Comparison of ENCODE assay signal across 18 cellular contexts in genomic region chr10:10500941-10501340, GRCh38.
DNase-seq lines count a peak whose midpoint lies in the region; FAIRE-seq and TF ChIP-seq lines count a peak whose summit lies in the region.
"Had no signal": no experiment of that assay in that cellular context is flagged by ENCODE, and none has a peak within 500 bp of the region (broad histone marks: within the 10 kb centered on the region; RNA-seq: fewer than 3 reads in every experiment).

No MANE protein-coding gene starts in this region.

- H3K36me3 ChIP-seq in bronchial epithelial cell (ENCODE audit: control insufficient read depth, insufficient read depth, low read length) = no peaks in the 10 kb centered on the region
- H3K36me3 ChIP-seq: gastrocnemius medialis had no signal

- no peak for TF ChIP-seq CTCF in bronchial epithelial cell (IDR thresholded peaks at IDR 0.05; ENCODE audit: insufficient read depth, low read length, severe bottlenecking)

- H3K27me3 ChIP-seq in bronchial epithelial cell (ENCODE audit: control insufficient read depth, insufficient read depth, low read length) = no peaks in the 10 kb centered on the region
- H3K27me3 ChIP-seq: gastrocnemius medialis, testis had no signal

- no peaks in the 10 kb centered on the region for H3K36me3 Mint-ChIP-seq in activated CD4-positive, alpha-beta memory T cell treated with anti-CD3 and anti-CD28 coated beads, Interleukin-2, amount 10 ng/mL, durations not matched to agents 7 days and 5 days (ENCODE audit: low read depth)

- POLR2A ChIA-PET in activated CD4-positive, alpha-beta memory T cell treated with anti-CD3 and anti-CD28 coated beads, Interleukin-2, amount 10 ng/mL, durations not matched to agents 7 days and 5 days (lab: Charles Lee) = no interaction called here

- H3K9me3 Mint-ChIP-seq in activated CD4-positive, alpha-beta memory T cell treated with anti-CD3 and anti-CD28 coated beads, Interleukin-2, amount 10 ng/mL, durations not matched to agents 7 days and 5 days = no peaks in the 10 kb centered on the region
- H3K9me3 Mint-ChIP-seq: activated CD4-positive, alpha-beta T cell treated with anti-CD3 and anti-CD28 coated beads, Interleukin-2, amount 10 ng/mL, durations not matched to agents 24 days and 14 days had no signal

- H3K4me1 Mint-ChIP-seq in activated CD4-positive, alpha-beta memory T cell treated with anti-CD3 and anti-CD28 coated beads, Interleukin-2, amount 10 ng/mL, durations not matched to agents 7 days and 5 days = peaks cover 3% of the 10 kb centered on the region
- H3K4me1 Mint-ChIP-seq: activated CD4-positive, alpha-beta T cell treated with anti-CD3 and anti-CD28 coated beads, Interleukin-2, amount 10 ng/mL, durations not matched to agents 24 days and 14 days had no signal

- CTCF ChIA-PET in activated CD4-positive, alpha-beta memory T cell treated with anti-CD3 and anti-CD28 coated beads, Interleukin-2, amount 10 ng/mL, durations not matched to agents 7 days and 5 days (lab: Charles Lee) = no interaction called here

- H3K4me3 Mint-ChIP-seq in activated CD4-positive, alpha-beta memory T cell treated with anti-CD3 and anti-CD28 coated beads, Interleukin-2, amount 10 ng/mL, durations not matched to agents 7 days and 5 days = no peak overlapping the region
- H3K4me3 Mint-ChIP-seq: activated CD4-positive, alpha-beta T cell treated with anti-CD3 and anti-CD28 coated beads, Interleukin-2, amount 10 ng/mL, durations not matched to agents 24 days and 14 days had no signal

- peaks cover 3% of the 10 kb centered on the region for H3K27me3 Mint-ChIP-seq in activated CD4-positive, alpha-beta memory T cell treated with anti-CD3 and anti-CD28 coated beads, Interleukin-2, amount 10 ng/mL, durations not matched to agents 7 days and 5 days
- H3K27me3 Mint-ChIP-seq: activated CD4-positive, alpha-beta T cell treated with anti-CD3 and anti-CD28 coated beads, Interleukin-2, amount 10 ng/mL, durations not matched to agents 24 days and 14 days had no signal

- H3K4me3 ChIP-seq in bronchial epithelial cell (ENCODE audit: low read depth, low read length) = no peak overlapping the region
- H3K4me3 ChIP-seq: gastrocnemius medialis, testis had no signal

- FAIRE-seq in bronchial epithelial cell (lab: Jason Lieb, UNC) = no peak
- FAIRE-seq: TTC549 had no signal

- DNase-seq in AG08396 (ENCODE audit: low spot score) = peak; percentile 17
- peak; percentile 18 for DNase-seq in M059J (ENCODE audit: low read depth)
- DNase-seq in bronchial epithelial cell (ENCODE audit: low read depth) = peak; percentile 55
- peak; percentile 95 for DNase-seq in iris pigment epithelial cell (ENCODE audit: low read depth)
- DNase-seq in foreskin melanocyte = no peak
- DNase-seq in HK-2 (ENCODE audit: unreplicated experiment) = no peak
- no peak for DNase-seq in activated CD4-positive, alpha-beta memory T cell treated with anti-CD3 and anti-CD28 coated beads, Interleukin-2, amount 10 ng/mL, durations not matched to agents 7 days and 5 days
- DNase-seq in stimulated activated CD4-positive, alpha-beta T cell treated with anti-CD3 and anti-CD28 coated beads, Interleukin-4, amount 100 ng/mL, for 1 hour = no peak
- DNase-seq: activated CD4-positive, alpha-beta T cell treated with anti-CD3 and anti-CD28 coated beads, Interleukin-2, amount 10 ng/mL, durations not matched to agents 24 days and 14 days; activated effector memory CD4-positive, alpha-beta T cell treated with anti-CD3 and anti-CD28 coated beads, Interleukin-2, amount 50 U/mL, for 16 hours; amniotic stem cell; DMS79 treated with DMSO at 0.1 percent for 48 hours; gastrocnemius medialis; left ventricle myocardium superior; NCI-H1694 treated with DMSO at 0.1 percent for 48 hours; NCI-H345; testis had no signal

- no peak overlapping the region for H3K27ac Mint-ChIP-seq in activated CD4-positive, alpha-beta memory T cell treated with anti-CD3 and anti-CD28 coated beads, Interleukin-2, amount 10 ng/mL, durations not matched to agents 7 days and 5 days
- H3K27ac Mint-ChIP-seq: activated CD4-positive, alpha-beta T cell treated with anti-CD3 and anti-CD28 coated beads, Interleukin-2, amount 10 ng/mL, durations not matched to agents 24 days and 14 days had no signal

Comparison
In these comparisons a context has a peak if more than half of its experiments do, and no peak if none do; other contexts are left out.
1. DNase-seq: peak in AG08396 (single experiment), M059J (single experiment), bronchial epithelial cell (single experiment) and iris pigment epithelial cell (single experiment); none in foreskin melanocyte (single experiment), HK-2 (single experiment), activated CD4-positive, alpha-beta memory T cell treated with anti-CD3 and anti-CD28 coated beads, Interleukin-2, amount 10 ng/mL, durations not matched to agents 7 days and 5 days (single experiment) and stimulated activated CD4-positive, alpha-beta T cell treated with anti-CD3 and anti-CD28 coated beads, Interleukin-4, amount 100 ng/mL, for 1 hour (single experiment).